8 cellular contexts compared by ENCODE assay signal in genomic region chr18:77056399-77057015, GRCh38.
DNase-seq lines count a peak whose midpoint lies in the region; TF ChIP-seq lines count a peak whose summit lies in the region.

No MANE protein-coding gene starts in this region.

- no peak for TF ChIP-seq POLR2A in vagina (IDR thresholded peaks at IDR 0.05)

- no peak overlapping the region for H3K9ac ChIP-seq in muscle layer of colon (ENCODE audit: low read length)

- peaks cover 88% of the 10 kb centered on the region for H3K4me1 Mint-ChIP-seq in activated naive CD4-positive, alpha-beta T cell treated with anti-CD3 and anti-CD28 coated beads, Interleukin-2, amount 10 ng/mL, durations not matched to agents 7 days and 5 days

- H3K9me3 ChIP-seq in muscle layer of colon (ENCODE audit: low read length) = no peaks in the 10 kb centered on the region
- H3K9me3 ChIP-seq in vagina = no peaks in the 10 kb centered on the region

- intact Hi-C loops in vagina (cut with DNase I) = no loop called here

- no peak for DNase-seq in activated naive CD4-positive, alpha-beta T cell treated with anti-CD3 and anti-CD28 coated beads, Interleukin-2, amount 10 ng/mL, durations not matched to agents 7 days and 5 days
- DNase-seq in activated naive CD4-positive, alpha-beta T cell treated with anti-CD3 and anti-CD28 coated beads, Interleukin-2, amount 50 U/mL, for 16 hours = no peak
- no peak for DNase-seq in brain microvascular endothelial cell
- DNase-seq in vagina (ENCODE audit: extremely low spot score in 2 of 2) = no peak
- DNase-seq in NCI-H1930 (lab: John Stamatoyannopoulos, UW) = no peak
- no peak for DNase-seq in GM13976 (ENCODE audit: low spot score)
- no peak for DNase-seq in NCI-H345 (lab: John Stamatoyannopoulos, UW)

- H3K9me3 Mint-ChIP-seq in activated naive CD4-positive, alpha-beta T cell treated with anti-CD3 and anti-CD28 coated beads, Interleukin-2, amount 10 ng/mL, durations not matched to agents 7 days and 5 days = no peaks in the 10 kb centered on the region

- H3K36me3 Mint-ChIP-seq in activated naive CD4-positive, alpha-beta T cell treated with anti-CD3 and anti-CD28 coated beads, Interleukin-2, amount 10 ng/mL, durations not matched to agents 7 days and 5 days = peaks cover 49% of the 10 kb centered on the region

- H3K4me1 ChIP-seq in muscle layer of colon (ENCODE audit: insufficient read depth, low read length) (peaks cover 44% of the 10 kb centered on the region), vagina (peaks cover 54% of the 10 kb centered on the region)

- CTCF ChIA-PET in activated naive CD4-positive, alpha-beta T cell treated with anti-CD3 and anti-CD28 coated beads, Interleukin-2, amount 10 ng/mL, durations not matched to agents 7 days and 5 days (lab: Charles Lee) = interaction anchor here (0.7 to 6.6 kb wide), 2 partner anchors 11 to 57 kb away, joined by 3 to 47 read pairs; no protein-coding TSS in a partner anchor

- in situ Hi-C loops in brain microvascular endothelial cell (cut with HindIII; ENCODE audit: low pct_ligation_motif_present, low sequenced_read_pairs) = loop anchor here (25.0 kb wide), 1 partner anchor 156 kb away; no protein-coding TSS in a partner anchor
- in situ Hi-C loops in GM13976 (cut with MboI; ENCODE audit: low sequenced_read_pairs, unreplicated experiment) = no loop called here

- H3K27me3 Mint-ChIP-seq in activated naive CD4-positive, alpha-beta T cell treated with anti-CD3 and anti-CD28 coated beads, Interleukin-2, amount 10 ng/mL, durations not matched to agents 7 days and 5 days = no peaks in the 10 kb centered on the region

- H3K36me3 ChIP-seq in brain microvascular endothelial cell (replicated peaks) (peaks cover 2% of the 10 kb centered on the region), muscle layer of colon (ENCODE audit: insufficient read depth, low read length) (no peaks in the 10 kb centered on the region), vagina (no peaks in the 10 kb centered on the region)

- H3K27ac Mint-ChIP-seq in activated naive CD4-positive, alpha-beta T cell treated with anti-CD3 and anti-CD28 coated beads, Interleukin-2, amount 10 ng/mL, durations not matched to agents 7 days and 5 days = peak overlapping the region; percentile 97

- H3K27me3 ChIP-seq in brain microvascular endothelial cell (replicated peaks) (no peaks in the 10 kb centered on the region), muscle layer of colon (ENCODE audit: control insufficient read depth in 1 of 2, insufficient read depth in 2 of 2, low read length in 2 of 2) (no peaks in the 10 kb centered on the region), vagina (no peaks in the 10 kb centered on the region)

- no peak for TF ChIP-seq CTCF in brain microvascular endothelial cell (IDR thresholded peaks at IDR 0.05; ENCODE audit: low read depth, low read length, missing control alignments)
- TF ChIP-seq CTCF in vagina (IDR thresholded peaks at IDR 0.05) = no peak
- no peak for TF ChIP-seq CTCF in GM13976 (IDR thresholded peaks at IDR 0.05; ENCODE audit: borderline replicate concordance, control extremely low read depth, extremely low read depth, insufficient read depth, missing control alignments)

- H3K27ac ChIP-seq in brain microvascular endothelial cell (peak overlapping the region; percentile 96), muscle layer of colon (ENCODE audit: low read depth, low read length) (peak overlapping the region; percentile 60), vagina (peak overlapping the region; percentile 85)

- H3K4me3 Mint-ChIP-seq in activated naive CD4-positive, alpha-beta T cell treated with anti-CD3 and anti-CD28 coated beads, Interleukin-2, amount 10 ng/mL, durations not matched to agents 7 days and 5 days = no peak overlapping the region

- H3K4me3 ChIP-seq in brain microvascular endothelial cell (ENCODE audit: low read depth, low read length) = no peak overlapping the region
- H3K4me3 ChIP-seq in muscle layer of colon (ENCODE audit: low read depth in 1 of 2, low read length in 2 of 2) = no peak overlapping the region
- no peak overlapping the region for H3K4me3 ChIP-seq in vagina
